In genomic region chr10:46268076-46268881, GRCh38 we compare ENCODE assay signal across 9 cellular contexts. TPM values are rescaled to one million over a fixed set of nuclear protein-coding genes. Genes with fewer than 3 reads are reported as not detected.
A peak's percentile ranks its signal among the peaks of the same experiment; 100 is the strongest.
DNase-seq lines count a peak whose midpoint lies in the region; ATAC-seq and TF ChIP-seq lines count a peak whose summit lies in the region.
"Had no signal": no experiment of that assay in that cellular context is flagged by ENCODE, and none has a peak within 500 bp of the region (broad histone marks: within the 10 kb centered on the region; RNA-seq: fewer than 3 reads in every experiment).

No MANE protein-coding gene starts in this region.

- no peak for TF ChIP-seq POLR2A in esophagus muscularis mucosa (IDR thresholded peaks at IDR 0.05; ENCODE audit: low read depth)

- H3K4me3 Mint-ChIP-seq in activated T-cell treated with anti-CD3 and anti-CD28 coated beads, Interleukin-2, amount 50 U/mL, for 4 hours = no peak overlapping the region

- H3K4me3 ChIP-seq in esophagus muscularis mucosa = no peak overlapping the region

- intact Hi-C loops in esophagus muscularis mucosa (cut with DNase I) = no loop called here

- H3K27me3 ChIP-seq in esophagus muscularis mucosa = no peaks in the 10 kb centered on the region
- H3K27me3 ChIP-seq: neutrophil had no signal

- no peaks in the 10 kb centered on the region for H3K27me3 Mint-ChIP-seq in activated T-cell treated with anti-CD3 and anti-CD28 coated beads, Interleukin-2, amount 50 U/mL, for 4 hours (ENCODE audit: low read depth)

- peak; percentile 45 for DNase-seq in activated T-cell treated with anti-CD3 and anti-CD28 coated beads, Interleukin-2, amount 50 U/mL, for 4 hours
- DNase-seq in stimulated activated CD4-positive, alpha-beta T cell treated with anti-CD3 and anti-CD28 coated beads, Interleukin-4, amount 100 ng/mL, for 24 hours = peak; percentile 68
- DNase-seq in superior temporal gyrus (ENCODE audit: extremely low spot score) (no peak), NCI-H1694 treated with DMSO at 0.1 percent for 48 hours (lab: John Stamatoyannopoulos, UW) (no peak), esophagus muscularis mucosa (ENCODE audit: extremely low spot score) (no peak), NCI-H2171 treated with DMSO at 0.1 percent for 48 hours (lab: John Stamatoyannopoulos, UW) (no peak)

- WGBS in esophagus muscularis mucosa = 94% methylated on average over 10 of the region's 10 CpGs

- H3K4me1 Mint-ChIP-seq in activated T-cell treated with anti-CD3 and anti-CD28 coated beads, Interleukin-2, amount 50 U/mL, for 4 hours (ENCODE audit: low read depth) = peaks cover 42% of the 10 kb centered on the region

- ATAC-seq in GM18909 (IDR thresholded peaks at IDR 0.05; ENCODE audit: poor library complexity, unreplicated experiment) (peak; percentile 85), HG03378 (IDR thresholded peaks at IDR 0.05; ENCODE audit: unreplicated experiment) (peak; percentile 85)
- ATAC-seq in activated T-cell treated with anti-CD3 and anti-CD28 coated beads, Interleukin-2, amount 50 U/mL, for 4 hours = peak; percentile 65 to 80

- no peak for TF ChIP-seq CTCF in esophagus muscularis mucosa (IDR thresholded peaks at IDR 0.05)

- no peak for TF ChIP-seq EP300 in esophagus muscularis mucosa (IDR thresholded peaks at IDR 0.05)

- H3K36me3 ChIP-seq in esophagus muscularis mucosa = no peaks in the 10 kb centered on the region
- H3K36me3 ChIP-seq: neutrophil had no signal

- no peaks in the 10 kb centered on the region for H3K36me3 Mint-ChIP-seq in activated T-cell treated with anti-CD3 and anti-CD28 coated beads, Interleukin-2, amount 50 U/mL, for 4 hours (ENCODE audit: insufficient read depth)

- H3K9me3 Mint-ChIP-seq in activated T-cell treated with anti-CD3 and anti-CD28 coated beads, Interleukin-2, amount 50 U/mL, for 4 hours = no peaks in the 10 kb centered on the region

- no peaks in the 10 kb centered on the region for H3K9me3 ChIP-seq in esophagus muscularis mucosa
- H3K9me3 ChIP-seq: neutrophil had no signal

- H3K27ac ChIP-seq in esophagus muscularis mucosa (replicated peaks in 1 of 4) = no peak overlapping the region
- H3K27ac ChIP-seq: neutrophil had no signal

- no peaks in the 10 kb centered on the region for H3K4me1 ChIP-seq in esophagus muscularis mucosa

RNA-seq across cellular contexts. Expression of gene ANTXRL, which starts 18.5 kb away (rescaled TPM):
- not detected for total RNA-seq in activated T-cell treated with anti-CD3 and anti-CD28 coated beads, Interleukin-2, amount 50 U/mL, for 4 hours
- not detected for total RNA-seq in esophagus muscularis mucosa

Comparison
In these comparisons a context has a peak if more than half of its experiments do, and no peak if none do; other contexts are left out.
1. DNase-seq: peak in activated T-cell treated with anti-CD3 and anti-CD28 coated beads, Interleukin-2, amount 50 U/mL, for 4 hours (single experiment) and stimulated activated CD4-positive, alpha-beta T cell treated with anti-CD3 and anti-CD28 coated beads, Interleukin-4, amount 100 ng/mL, for 24 hours (single experiment); none in superior temporal gyrus (single experiment), NCI-H1694 treated with DMSO at 0.1 percent for 48 hours (single experiment), esophagus muscularis mucosa (single experiment) and NCI-H2171 treated with DMSO at 0.1 percent for 48 hours (single experiment).
2. Peak in every context shown above with its lines, with median percentiles within 50 percentile points of each other: ATAC-seq.